Comparison of ENCODE assay signal across 22 cellular contexts in the genomic region with DNA sequence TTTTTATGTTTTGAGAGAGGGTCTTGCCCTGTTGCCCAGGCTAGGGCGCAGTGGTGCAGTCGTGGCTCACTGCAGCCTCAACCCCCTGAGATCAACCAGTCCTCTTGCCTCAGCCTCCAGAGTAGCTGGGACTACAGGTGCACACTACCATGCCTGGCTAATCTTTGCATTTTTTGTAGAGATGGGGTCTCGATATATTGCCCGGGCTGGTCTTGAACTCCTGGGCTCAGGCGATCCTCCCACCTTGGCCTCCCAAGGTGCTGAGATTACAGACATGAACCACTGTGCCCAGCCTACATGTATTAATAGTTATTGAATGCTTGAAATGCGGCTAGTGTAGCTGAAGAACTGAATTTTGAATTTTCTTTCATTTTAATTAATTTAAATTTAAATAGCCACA. TPM values are rescaled to one million over a fixed set of nuclear protein-coding genes. Genes with fewer than 3 reads are reported as not detected.
DNase-seq lines count a peak whose midpoint lies in the region; ATAC-seq and TF ChIP-seq lines count a peak whose summit lies in the region.
"Had no signal": no experiment of that assay in that cellular context is flagged by ENCODE, and none has a peak within 500 bp of the region (broad histone marks: within the 10 kb centered on the region; RNA-seq: fewer than 3 reads in every experiment).

No MANE protein-coding gene starts in this region.

- H3K4me3 ChIP-seq in ACC112 (ENCODE audit: low read depth, low read length): no peak overlapping the region
- H3K4me3 ChIP-seq in adrenal gland: no peak overlapping the region
- no peak overlapping the region for H3K4me3 ChIP-seq in gastroesophageal sphincter
- no peak overlapping the region for H3K4me3 ChIP-seq in gastrocnemius medialis
- H3K4me3 ChIP-seq: BLaER1, left lung, spleen, upper lobe of left lung had no signal

- no peaks in the 10 kb centered on the region for H3K79me2 ChIP-seq in ACC112 (ENCODE audit: control insufficient read depth, insufficient read depth, low read length, unreplicated experiment)

- intact Hi-C loops in adrenal gland (cut with DNase I) (no loop called here), gastrocnemius medialis (cut with DNase I; ENCODE audit: low total_unique reads) (no loop called here)

- DNase-seq in adrenal gland (peak in 2 of 7 donors; percentile 8 to 36), gastrocnemius medialis (no peak), kidney glomerular epithelial cell (lab: John Stamatoyannopoulos, UW) (no peak), omental fat pad (ENCODE audit: low spot score) (no peak), DMS153 (lab: John Stamatoyannopoulos, UW) (no peak), GM13977 (ENCODE audit: low spot score) (no peak)
- DNase-seq: activated CD4-positive, alpha-beta T cell treated with anti-CD3 and anti-CD28 coated beads, Interleukin-2, amount 50 U/mL, for 48 hours; activated CD4-positive, CD25-positive, alpha-beta regulatory T cell; effector memory CD4-positive, alpha-beta T cell; glutamatergic neuron; left lung; NCI-H526; spleen; stimulated activated CD4-positive, alpha-beta T cell treated with anti-CD3 and anti-CD28 coated beads, Interleukin-4, amount 100 ng/mL, for 4 hours; stimulated activated naive CD8-positive, alpha-beta T cell treated with anti-CD3 and anti-CD28 coated beads, Interleukin-15, amount 100 ng/mL, for 72 hours; T1000 had no signal

- peaks cover 34% of the 10 kb centered on the region for H3K4me1 ChIP-seq in ACC112 (ENCODE audit: control insufficient read depth, insufficient read depth, low read length, unreplicated experiment)
- H3K4me1 ChIP-seq in adrenal gland (replicated peaks in 1 of 2): peaks cover 15 to 31% of the 10 kb centered on the region in 2 donors
- peaks cover 0 to 69% (median 29%) of the 10 kb centered on the region in 3 donors for H3K4me1 ChIP-seq in gastroesophageal sphincter
- peaks cover 12 to 33% of the 10 kb centered on the region in 2 donors for H3K4me1 ChIP-seq in gastrocnemius medialis

- H3K36me3 ChIP-seq in ACC112 (ENCODE audit: insufficient read depth, low read length) (no peaks in the 10 kb centered on the region), adrenal gland (replicated peaks in 1 of 2) (no peaks in the 10 kb centered on the region), gastroesophageal sphincter (no peaks in the 10 kb centered on the region), gastrocnemius medialis (no peaks in the 10 kb centered on the region)
- H3K36me3 ChIP-seq: BLaER1, left lung, spleen, upper lobe of left lung had no signal

- TF ChIP-seq POLR2A in adrenal gland (IDR thresholded peaks at IDR 0.05): no peak
- no peak for TF ChIP-seq POLR2A in gastroesophageal sphincter (IDR thresholded peaks at IDR 0.05)
- TF ChIP-seq POLR2A in gastrocnemius medialis (IDR thresholded peaks at IDR 0.05): no peak

- 91 to 98% (median 92%) methylated on average over 5 to 6 of the region's 6 CpGs for WGBS in adrenal gland, 4 donors
- WGBS in gastroesophageal sphincter (ENCODE audit: low coverage in 1 of 2), 2 donors: 88 to 100% methylated on average over 4 of the region's 6 CpGs

- TF ChIP-seq CTCF in adrenal gland (IDR thresholded peaks at IDR 0.05): no peak
- TF ChIP-seq CTCF in gastroesophageal sphincter (IDR thresholded peaks at IDR 0.05): no peak
- TF ChIP-seq CTCF in gastrocnemius medialis (IDR thresholded peaks at IDR 0.05 in 4 of 5, conservative IDR thresholded peaks at IDR 0.05 in 1 of 5): no peak
- TF ChIP-seq CTCF in omental fat pad (IDR thresholded peaks at IDR 0.05): no peak
- TF ChIP-seq CTCF in GM13977 (IDR thresholded peaks at IDR 0.05; ENCODE audit: extremely low read depth, insufficient read depth, missing control alignments): no peak

- H3K27ac ChIP-seq in ACC112 (ENCODE audit: low read depth, low read length) (peak overlapping the region; percentile 99), adrenal gland (peak overlapping the region in 4 of 5 donors; percentile 1 to 87 (median 48)), gastroesophageal sphincter (peak overlapping the region in 3 of 4 donors; percentile 15 to 46 (median 42)), gastrocnemius medialis (peak overlapping the region in 3 of 4 donors; percentile 20 to 50 (median 42))
- H3K27ac ChIP-seq: BLaER1, HL-60 had no signal

- in situ Hi-C loops in gastrocnemius medialis (cut with MboI; ENCODE audit: low sequenced_read_pairs in 4 of 4): no loop called here
- in situ Hi-C loops in GM13977 (cut with MboI; ENCODE audit: low pct_unique_long_range_greater_than_20kb, low sequenced_read_pairs, unreplicated experiment): no loop called here

- H2AFZ ChIP-seq in ACC112 (ENCODE audit: low read length, unreplicated experiment): no peak overlapping the region

- ATAC-seq in gastroesophageal sphincter (no peak), gastrocnemius medialis (no peak), omental fat pad (ENCODE audit: low FRiP score) (no peak)
- ATAC-seq: stimulated activated naive CD8-positive, alpha-beta T cell treated with anti-CD3 and anti-CD28 coated beads, Interleukin-15, amount 100 ng/mL, for 72 hours had no signal

- H3K9me3 ChIP-seq in adrenal gland (replicated peaks in 1 of 3) (no peaks in the 10 kb centered on the region), gastroesophageal sphincter (no peaks in the 10 kb centered on the region), gastrocnemius medialis (no peaks in the 10 kb centered on the region)
- H3K9me3 ChIP-seq: BLaER1, left lung, spleen, upper lobe of left lung had no signal

- TF ChIP-seq EP300 in gastroesophageal sphincter (IDR thresholded peaks at IDR 0.05): no peak

- H3K27me3 ChIP-seq in ACC112 (ENCODE audit: insufficient read depth, low read length) (no peaks in the 10 kb centered on the region), adrenal gland (no peaks in the 10 kb centered on the region), gastroesophageal sphincter (no peaks in the 10 kb centered on the region), gastrocnemius medialis (no peaks in the 10 kb centered on the region)
- H3K27me3 ChIP-seq: BLaER1, upper lobe of left lung had no signal

RNA-seq across cellular contexts. Expression of gene C1QTNF1, which starts 12.2 kb away (rescaled TPM):
- total RNA-seq in adrenal gland: 100 to 1,000 TPM in 6 of 8 donors, 10 to 100 TPM in 2; 74.6 to 175 (median 137) TPM
- polyA plus RNA-seq in adrenal gland: 100 to 1,000 TPM in 1 of 3 donors, 10 to 100 TPM in 2; 17.2 to 147 (median 74.4) TPM
- 10 to 100 TPM; 50.8 to 76.5 (median 72.3) TPM for total RNA-seq in gastroesophageal sphincter
- 10 to 100 TPM; 11.1 to 38.6 (median 21.2) TPM for total RNA-seq in gastrocnemius medialis
- 100 to 1,000 TPM; 110 to 438 (median 388) TPM for total RNA-seq in omental fat pad
- total RNA-seq: activated T-helper 2 cell treated with anti-CD3 and anti-CD28 coated beads, Interferon-gamma antibody, Interleukin-2, Interleukin-4, amounts not matched to agents 10 μg/mL and 5 μg/mL and 100 μg/mL, durations not matched to agents 14 hours and 24 hours and 36 hours had no signal

RNA-seq across cellular contexts. Expression of gene CANT1, which starts 26.6 kb away (rescaled TPM):
- total RNA-seq in adrenal gland: 10 to 100 TPM; 36.5 to 78.3 (median 61.5) TPM
- polyA plus RNA-seq in adrenal gland: 10 to 100 TPM; 10.3 to 29.5 (median 10.7) TPM
- 10 to 100 TPM; 11.2 to 30.1 (median 21.6) TPM for total RNA-seq in gastroesophageal sphincter
- total RNA-seq in gastrocnemius medialis: 10 to 100 TPM; 17.5 to 38.3 (median 26.6) TPM
- total RNA-seq in omental fat pad: 10 to 100 TPM; 24.0 to 34.8 (median 30.3) TPM

RNA-seq across cellular contexts. Expression of gene ENGASE, which starts 38.4 kb away (rescaled TPM):
- total RNA-seq in adrenal gland (10 to 100 TPM; 19.0 to 87.5 (median 31.1) TPM), gastroesophageal sphincter (10 to 100 TPM in 3 of 4 donors, 1 to 10 TPM in 1; 8.3 to 46.5 (median 16.2) TPM), gastrocnemius medialis (10 to 100 TPM in 2 of 4 donors, 1 to 10 TPM in 2; 5.1 to 14.2 (median 9.3) TPM), omental fat pad (10 to 100 TPM; 12.2 to 52.3 (median 22.2) TPM)
- 100 to 1,000 TPM in 1 of 3 donors, 10 to 100 TPM in 1, 1 to 10 TPM in 1; 8.6 to 155 (median 40.1) TPM for polyA plus RNA-seq in adrenal gland

RNA-seq across cellular contexts. Expression of gene LGALS3BP, which starts 56.5 kb away (rescaled TPM):
- 1,000 to 10,000 TPM in 2 of 8 donors, 100 to 1,000 TPM in 6; 449 to 1,588 (median 791) TPM for total RNA-seq in adrenal gland
- 100 to 1,000 TPM; 266 to 499 (median 286) TPM for polyA plus RNA-seq in adrenal gland
- total RNA-seq in gastroesophageal sphincter: 100 to 1,000 TPM; 101 to 260 (median 166) TPM
- total RNA-seq in gastrocnemius medialis: 10 to 100 TPM; 15.0 to 45.9 (median 23.0) TPM
- 100 to 1,000 TPM; 325 to 516 (median 441) TPM for total RNA-seq in omental fat pad

Comparison
In these comparisons a context has a peak if more than half of its experiments do, and no peak if none do; other contexts are left out.
1. H3K27ac ChIP-seq: peak in every context shown above with its lines; median percentile 99 in ACC112; 48 in adrenal gland; 42 in gastroesophageal sphincter; 42 in gastrocnemius medialis.